ENCODE assay signal across 20 cellular contexts in genomic region chr1:30120268-30121000, GRCh38.
"Had no signal": no experiment of that assay in that cellular context is flagged by ENCODE, and none has a peak within 500 bp of the region (broad histone marks: within the 10 kb centered on the region; RNA-seq: fewer than 3 reads in every experiment).

No MANE protein-coding gene starts in this region.

- H3K27me3 ChIP-seq: dorsolateral prefrontal cortex, gastrocnemius medialis, ovary had no signal

- H3K36me3 Mint-ChIP-seq: naive B cell had no signal

- H3K27ac Mint-ChIP-seq: immature natural killer cell, nephron progenitor cell had no signal

- H3K4me1 Mint-ChIP-seq: immature natural killer cell, naive B cell had no signal

- H3K27ac ChIP-seq: dorsolateral prefrontal cortex, gastrocnemius medialis, ovary had no signal

- DNase-seq: cortex of kidney; dorsolateral prefrontal cortex; effector CD8-positive, alpha-beta T cell; gastrocnemius medialis; glutamatergic neuron; immature natural killer cell; left ventricle myocardium inferior; mesenchymal stem cell; naive B cell; nephron progenitor cell; right cardiac atrium; small intestine; stimulated activated CD4-positive, alpha-beta T cell treated with anti-CD3 and anti-CD28 coated beads, Interleukin-12 subunit alpha, Interleukin-12 subunit beta, amount 100 ng/mL, for 4 hours; stimulated activated naive CD4-positive, alpha-beta T cell treated with Interleukin-2 at 50 U/mL for 16 hours; trophoblast cell had no signal

- FAIRE-seq: keratinocyte, small intestine, urothelium cell line had no signal

- H3K4me1 ChIP-seq: gastrocnemius medialis had no signal

- H3K4me3 Mint-ChIP-seq: immature natural killer cell, naive B cell, nephron progenitor cell had no signal

- H3K4me3 ChIP-seq: dorsolateral prefrontal cortex, gastrocnemius medialis, left ventricle myocardium inferior, lung, ovary had no signal

- ATAC-seq: esophagus mucosa, gastrocnemius medialis, right cardiac atrium had no signal

- H3K36me3 ChIP-seq: gastrocnemius medialis, left ventricle myocardium inferior, ovary had no signal

- H3K9me3 ChIP-seq: gastrocnemius medialis, left ventricle myocardium inferior, ovary had no signal

- H3K9me3 Mint-ChIP-seq: immature natural killer cell, nephron progenitor cell had no signal
